In genomic region chr5:61768692-61769281, GRCh38 we compare ENCODE assay signal across 8 cellular contexts.
DNase-seq lines count a peak whose midpoint lies in the region; ATAC-seq and TF ChIP-seq lines count a peak whose summit lies in the region.

No MANE protein-coding gene starts in this region.

- 85 to 86% (median 86%) methylated on average over 5 of the region's 5 CpGs for WGBS in ovary, 3 donors

- no peak for TF ChIP-seq EP300 in ovary (IDR thresholded peaks at IDR 0.05)

- no peaks in the 10 kb centered on the region for H3K36me3 ChIP-seq in HAP-1 (replicated peaks)
- H3K36me3 ChIP-seq in mucosa of descending colon (ENCODE audit: low read depth) = no peaks in the 10 kb centered on the region
- no peaks in the 10 kb centered on the region for H3K36me3 ChIP-seq in ovary

- no peaks in the 10 kb centered on the region for H3K27me3 Mint-ChIP-seq in activated CD4-positive, alpha-beta T cell treated with anti-CD3 and anti-CD28 coated beads, Interleukin-2, amount 10 ng/mL, durations not matched to agents 24 days and 14 days

- ATAC-seq in mucosa of descending colon = peak; percentile 68

- H3K4me1 ChIP-seq in HAP-1 (no peaks in the 10 kb centered on the region), mucosa of descending colon (ENCODE audit: low read depth) (no peaks in the 10 kb centered on the region), ovary (ENCODE audit: insufficient read depth) (no peaks in the 10 kb centered on the region)

- no peak overlapping the region for H3K4me3 Mint-ChIP-seq in activated CD4-positive, alpha-beta T cell treated with anti-CD3 and anti-CD28 coated beads, Interleukin-2, amount 10 ng/mL, durations not matched to agents 24 days and 14 days

- H3K4me3 ChIP-seq in HAP-1 (no peak overlapping the region), mucosa of descending colon (no peak overlapping the region), ovary (no peak overlapping the region)

- in situ Hi-C loops in HAP-1 (cut with MboI; ENCODE audit: low sequenced_read_pairs) = no loop called here

- no peaks in the 10 kb centered on the region for H3K4me1 Mint-ChIP-seq in activated CD4-positive, alpha-beta T cell treated with anti-CD3 and anti-CD28 coated beads, Interleukin-2, amount 10 ng/mL, durations not matched to agents 24 days and 14 days

- no peaks in the 10 kb centered on the region for H3K9me3 Mint-ChIP-seq in activated CD4-positive, alpha-beta T cell treated with anti-CD3 and anti-CD28 coated beads, Interleukin-2, amount 10 ng/mL, durations not matched to agents 24 days and 14 days

- no peak overlapping the region for H3K27ac ChIP-seq in ovary

- no peak overlapping the region for H3K27ac Mint-ChIP-seq in activated CD4-positive, alpha-beta T cell treated with anti-CD3 and anti-CD28 coated beads, Interleukin-2, amount 10 ng/mL, durations not matched to agents 24 days and 14 days

- TF ChIP-seq POLR2A in ovary (IDR thresholded peaks at IDR 0.05) = no peak

- H3K9me3 ChIP-seq in HAP-1 (no peaks in the 10 kb centered on the region; the same call in 1 of the 2 replicates), mucosa of descending colon (no peaks in the 10 kb centered on the region), ovary (no peaks in the 10 kb centered on the region)

- peak; percentile 19 for DNase-seq in activated CD4-positive, alpha-beta T cell treated with anti-CD3 and anti-CD28 coated beads for 48 hours
- DNase-seq in activated CD4-positive, alpha-beta T cell treated with anti-CD3 and anti-CD28 coated beads, Interleukin-2, amount 10 ng/mL, durations not matched to agents 24 days and 14 days = no peak
- DNase-seq in HAP-1 (ENCODE audit: low spot score in 2 of 2) (peak; percentile 42 to 64), Kasumi-1 (lab: John Stamatoyannopoulos, UW) (peak; percentile 13 to 50), amniotic epithelial cell (ENCODE audit: low read depth) (peak; percentile 7), mucosa of descending colon (peak in 1 of 3 donors; percentile 14), ovary (no peak)
- no peak for DNase-seq in stimulated activated CD4-positive, alpha-beta T cell treated with anti-CD3 and anti-CD28 coated beads, Interleukin-12 subunit alpha, Interleukin-12 subunit beta, amount 100 ng/mL, for 4 hours

- intact Hi-C loops in activated CD4-positive, alpha-beta T cell treated with anti-CD3 and anti-CD28 coated beads, Interleukin-2, amount 10 ng/mL, durations not matched to agents 24 days and 14 days (cut with micrococcal nuclease) = no loop called here
- intact Hi-C loops in mucosa of descending colon (cut with DNase I, micrococcal nuclease) (no loop called here), ovary (cut with DNase I) (no loop called here)

- H3K36me3 Mint-ChIP-seq in activated CD4-positive, alpha-beta T cell treated with anti-CD3 and anti-CD28 coated beads, Interleukin-2, amount 10 ng/mL, durations not matched to agents 24 days and 14 days (ENCODE audit: low read depth) = no peaks in the 10 kb centered on the region

- TF ChIP-seq CTCF in mucosa of descending colon (IDR thresholded peaks at IDR 0.05) (no peak), ovary (IDR thresholded peaks at IDR 0.05) (no peak)

- 0 out of 2 replicates have a peak, but pooled peaks cover 7% of the 10 kb centered on the region for H3K27me3 ChIP-seq in HAP-1 (ENCODE audit: low read depth)
- no peaks in the 10 kb centered on the region for H3K27me3 ChIP-seq in ovary

Comparison
In these comparisons a context has a peak if more than half of its experiments do, and no peak if none do; other contexts are left out.
1. DNase-seq: peak in activated CD4-positive, alpha-beta T cell treated with anti-CD3 and anti-CD28 coated beads for 48 hours (single experiment), HAP-1 (2 of 2), Kasumi-1 (2 of 2) and amniotic epithelial cell (single experiment); none in activated CD4-positive, alpha-beta T cell treated with anti-CD3 and anti-CD28 coated beads, Interleukin-2, amount 10 ng/mL, durations not matched to agents 24 days and 14 days (single experiment), stimulated activated CD4-positive, alpha-beta T cell treated with anti-CD3 and anti-CD28 coated beads, Interleukin-12 subunit alpha, Interleukin-12 subunit beta, amount 100 ng/mL, for 4 hours (single experiment) and ovary (0 of 5).